Comparison of ENCODE assay signal across 1 cellular context in the genomic region with DNA sequence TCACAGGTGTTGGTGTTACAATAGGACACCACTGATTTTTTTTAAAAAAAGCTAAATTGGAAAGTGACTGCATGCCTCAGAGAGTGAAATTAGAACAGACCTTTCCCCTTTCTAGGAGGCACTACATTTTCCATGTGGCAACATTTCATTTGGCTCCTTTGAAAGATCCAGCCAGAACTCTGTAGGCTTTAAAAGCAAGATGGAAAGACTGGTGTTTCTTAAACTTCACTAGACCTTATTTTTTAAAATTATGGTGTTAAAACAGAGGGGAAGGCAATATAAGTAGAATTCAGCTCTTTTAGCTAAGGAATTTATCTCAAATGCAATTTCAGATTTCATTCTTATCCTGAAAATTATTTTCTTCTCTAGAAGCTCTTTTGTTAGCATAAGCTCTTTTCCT.
TF ChIP-seq lines count a peak whose summit lies in the region.

No MANE protein-coding gene starts in this region.

TF ChIP-seq in H1, 55 proteins besides CTCF, POLR2A, EP300 and RAD21:
- TF ChIP-seq SUZ12 (IDR thresholded peaks at IDR 0.05; ENCODE audit: low read length) (no peak), POLR2AphosphoS5 (IDR thresholded peaks at IDR 0.05; ENCODE audit: low read depth, low read length) (no peak), NRF1 (IDR thresholded peaks at IDR 0.05; ENCODE audit: low read depth, low read length) (no peak), BCL11A (IDR thresholded peaks at IDR 0.05; ENCODE audit: low read depth in 2 of 2, low read length in 2 of 2) (no peak), TAF1 (IDR thresholded peaks at IDR 0.05; ENCODE audit: low read depth, low read length) (no peak), GTF2F1 (IDR thresholded peaks at IDR 0.05; ENCODE audit: borderline replicate concordance, low read depth, low read length) (no peak), SIN3A (conservative IDR thresholded peaks at IDR 0.05 in 1 of 2, IDR thresholded peaks at IDR 0.05 in 1 of 2; ENCODE audit: low read depth in 1 of 2, low read length in 2 of 2) (no peak), POU5F1 (IDR thresholded peaks at IDR 0.05; ENCODE audit: low read depth, low read length) (no peak), TAF7 (optimal IDR thresholded peaks at IDR 0.05; ENCODE audit: borderline replicate concordance, low read depth, low read length) (no peak), CHD1 (IDR thresholded peaks at IDR 0.05; ENCODE audit: low read depth, low read length) (no peak), CHD2 (IDR thresholded peaks at IDR 0.05; ENCODE audit: low read length) (no peak), YY1 (IDR thresholded peaks at IDR 0.05; ENCODE audit: low read depth, low read length) (no peak)
- TF ChIP-seq, protein P1, sequence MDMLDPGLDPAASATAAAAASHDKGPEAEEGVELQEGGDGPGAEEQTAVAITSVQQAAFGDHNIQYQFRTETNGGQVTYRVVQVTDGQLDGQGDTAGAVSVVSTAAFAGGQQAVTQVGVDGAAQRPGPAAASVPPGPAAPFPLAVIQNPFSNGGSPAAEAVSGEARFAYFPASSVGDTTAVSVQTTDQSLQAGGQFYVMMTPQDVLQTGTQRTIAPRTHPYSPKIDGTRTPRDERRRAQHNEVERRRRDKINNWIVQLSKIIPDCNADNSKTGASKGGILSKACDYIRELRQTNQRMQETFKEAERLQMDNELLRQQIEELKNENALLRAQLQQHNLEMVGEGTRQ (IDR thresholded peaks at IDR 0.05; ENCODE audit: low read length): no peak
